ENCODE assay signal across 1 cellular context in the genomic region with DNA sequence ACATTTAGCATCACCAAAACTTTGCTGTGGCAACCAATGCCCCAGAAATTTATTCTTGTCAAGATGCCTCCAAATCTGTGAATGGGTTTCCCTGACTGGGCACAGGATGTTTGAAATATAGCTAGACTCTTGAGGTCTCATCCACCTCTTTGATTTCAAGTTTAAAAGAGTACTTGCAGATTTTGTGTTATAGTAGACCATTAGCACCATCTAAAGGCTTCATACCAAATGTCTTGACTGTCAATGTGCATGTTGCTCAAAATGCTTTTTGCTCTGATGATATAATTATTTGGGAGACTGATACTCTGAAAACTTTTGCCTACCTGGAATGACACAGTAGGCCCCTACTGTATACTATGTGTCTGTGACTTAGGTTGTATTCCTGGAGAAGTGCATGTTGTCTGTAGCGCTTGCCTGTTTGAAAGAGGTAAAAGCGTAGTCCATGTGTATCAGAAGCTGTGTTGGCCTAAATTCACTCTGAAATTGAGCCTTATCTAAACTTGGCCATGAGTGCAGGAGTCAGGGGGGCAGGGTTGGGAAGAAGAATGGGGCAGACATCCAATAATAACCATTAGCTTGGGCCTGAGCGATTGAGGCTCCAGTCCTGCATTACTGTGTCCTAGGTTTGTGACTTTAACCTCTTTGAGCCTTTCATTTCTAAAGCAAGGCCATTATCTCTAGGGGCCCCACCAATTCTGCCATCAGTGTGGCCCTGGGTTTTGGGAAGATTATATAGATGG.
TF ChIP-seq lines count a peak whose summit lies in the region.

No MANE protein-coding gene starts in this region.

TF ChIP-seq in H1, 55 proteins besides CTCF, POLR2A, EP300 and RAD21 (continued from another document):
- TF ChIP-seq SIN3A (conservative IDR thresholded peaks at IDR 0.05 in 1 of 2, IDR thresholded peaks at IDR 0.05 in 1 of 2; ENCODE audit: low read depth in 1 of 2, low read length in 2 of 2) (no peak), BRCA1 (IDR thresholded peaks at IDR 0.05; ENCODE audit: low read depth, low read length) (no peak), POU5F1 (IDR thresholded peaks at IDR 0.05; ENCODE audit: low read depth, low read length) (no peak), SAP30 (IDR thresholded peaks at IDR 0.05; ENCODE audit: insufficient read depth, insufficient replicate concordance, low read length) (no peak), CTBP2 (IDR thresholded peaks at IDR 0.05; ENCODE audit: borderline replicate concordance, insufficient read depth, insufficient read length, low read length) (no peak), BACH1 (IDR thresholded peaks at IDR 0.05; ENCODE audit: low read length) (no peak), RNF2 (IDR thresholded peaks at IDR 0.05; ENCODE audit: borderline replicate concordance, low read depth, low read length, missing control alignments, poor library complexity, severe bottlenecking) (no peak), GTF2F1 (IDR thresholded peaks at IDR 0.05; ENCODE audit: borderline replicate concordance, low read depth, low read length) (no peak), CHD1 (IDR thresholded peaks at IDR 0.05; ENCODE audit: low read depth, low read length) (no peak), SIX5 (IDR thresholded peaks at IDR 0.05; ENCODE audit: low read depth, low read length) (no peak)
- TF ChIP-seq, protein P1, sequence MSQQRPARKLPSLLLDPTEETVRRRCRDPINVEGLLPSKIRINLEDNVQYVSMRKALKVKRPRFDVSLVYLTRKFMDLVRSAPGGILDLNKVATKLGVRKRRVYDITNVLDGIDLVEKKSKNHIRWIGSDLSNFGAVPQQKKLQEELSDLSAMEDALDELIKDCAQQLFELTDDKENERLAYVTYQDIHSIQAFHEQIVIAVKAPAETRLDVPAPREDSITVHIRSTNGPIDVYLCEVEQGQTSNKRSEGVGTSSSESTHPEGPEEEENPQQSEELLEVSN (IDR thresholded peaks at IDR 0.05): no peak
